In genomic region chrX:1246816-1247215, GRCh38 we compare ENCODE assay signal across 1 cellular context.
A peak's percentile ranks its signal among the peaks of the same experiment; 100 is the strongest.
TF ChIP-seq lines count a peak whose summit lies in the region.

No MANE protein-coding gene starts in this region.

TF ChIP-seq in GM12878, 131 proteins besides CTCF, POLR2A, EP300 and RAD21 (continued from another document and continues in another):
- TF ChIP-seq IRF5 (IDR thresholded peaks at IDR 0.05; ENCODE audit: borderline replicate concordance) (no peak), GATAD2B (conservative IDR thresholded peaks at IDR 0.05; ENCODE audit: low read depth) (no peak), FOS (IDR thresholded peaks at IDR 0.05; ENCODE audit: borderline replicate concordance, extremely low read depth, insufficient read length) (no peak), CREB1 (IDR thresholded peaks at IDR 0.05; ENCODE audit: low read depth) (no peak), ASH2L (IDR thresholded peaks at IDR 0.05; ENCODE audit: borderline replicate concordance, low read depth) (no peak), PKNOX1 (IDR thresholded peaks at IDR 0.05) (no peak), TARDBP (IDR thresholded peaks at IDR 0.05; ENCODE audit: borderline replicate concordance) (no peak; the same call in 1 of the 2 replicates), POLR2AphosphoS5 (IDR thresholded peaks at IDR 0.05; ENCODE audit: low read length) (no peak), ZZZ3 (IDR thresholded peaks at IDR 0.05; ENCODE audit: control insufficient read depth, insufficient read length, low read depth) (no peak), SIX5 (IDR thresholded peaks at IDR 0.05; ENCODE audit: low read depth, low read length, severe bottlenecking) (no peak), ELK1 (IDR thresholded peaks at IDR 0.05; ENCODE audit: low read depth, low read length) (no peak), NKRF (conservative IDR thresholded peaks at IDR 0.05) (no peak; the same call in 1 of the 2 replicates), HDAC2 (IDR thresholded peaks at IDR 0.05) (no peak), ZBTB4 (CRISPR knock-in tag; IDR thresholded peaks at IDR 0.05) (no peak), YBX1 (IDR thresholded peaks at IDR 0.05) (no peak), ZBTB33 (IDR thresholded peaks at IDR 0.05) (no peak), WRNIP1 (IDR thresholded peaks at IDR 0.05; ENCODE audit: borderline replicate concordance, low read depth, low read length) (no peak), RELB (IDR thresholded peaks at IDR 0.05; ENCODE audit: low read depth) (no peak), MAX (IDR thresholded peaks at IDR 0.05; ENCODE audit: low read depth, low read length) (no peak), SMARCA5 (IDR thresholded peaks at IDR 0.05) (no peak), SPI1 (IDR thresholded peaks at IDR 0.05; ENCODE audit: borderline replicate concordance, insufficient read depth, low read depth, low read length) (no peak), ZNF217 (IDR thresholded peaks at IDR 0.05) (peak; percentile 86), STAT1 (conservative IDR thresholded peaks at IDR 0.05) (no peak), NRF1 (conservative IDR thresholded peaks at IDR 0.05; ENCODE audit: low read depth, low read length) (no peak), MLLT1 (IDR thresholded peaks at IDR 0.05) (no peak), CHD2 (IDR thresholded peaks at IDR 0.05; ENCODE audit: borderline replicate concordance, low read depth, low read length) (no peak), KLF5 (IDR thresholded peaks at IDR 0.05; ENCODE audit: partially characterized antibody) (no peak), ZNF622 (IDR thresholded peaks at IDR 0.05) (no peak), MTA3 (IDR thresholded peaks at IDR 0.05; ENCODE audit: borderline replicate concordance, low read length) (no peak), CBX5 (IDR thresholded peaks at IDR 0.05; ENCODE audit: low read depth) (peak; percentile 85), CUX1 (IDR thresholded peaks at IDR 0.05; ENCODE audit: insufficient replicate concordance, low read depth, low read length) (no peak), PAX8 (IDR thresholded peaks at IDR 0.05) (no peak), MEF2B (IDR thresholded peaks at IDR 0.05; ENCODE audit: partially characterized antibody, poor library complexity, severe bottlenecking) (no peak), USF1 (IDR thresholded peaks at IDR 0.05; ENCODE audit: borderline replicate concordance, extremely low read length, insufficient read depth, low read depth, low read length) (no peak), ETV6 (conservative IDR thresholded peaks at IDR 0.05 in 1 of 2, IDR thresholded peaks at IDR 0.05 in 1 of 2; ENCODE audit: borderline replicate concordance in 1 of 2, low read depth in 1 of 2) (no peak), RCOR1 (conservative IDR thresholded peaks at IDR 0.05; ENCODE audit: low read depth, low read length) (no peak), CREM (IDR thresholded peaks at IDR 0.05; ENCODE audit: low read depth) (no peak)
